1 cellular context compared by ENCODE assay signal in genomic region chr10:30554443-30554831, GRCh38.
TF ChIP-seq lines count a peak whose summit lies in the region.

No MANE protein-coding gene starts in this region.

TF ChIP-seq in IMR-90, 13 proteins besides CTCF, POLR2A, EP300 and RAD21:
- TF ChIP-seq, protein P1, sequence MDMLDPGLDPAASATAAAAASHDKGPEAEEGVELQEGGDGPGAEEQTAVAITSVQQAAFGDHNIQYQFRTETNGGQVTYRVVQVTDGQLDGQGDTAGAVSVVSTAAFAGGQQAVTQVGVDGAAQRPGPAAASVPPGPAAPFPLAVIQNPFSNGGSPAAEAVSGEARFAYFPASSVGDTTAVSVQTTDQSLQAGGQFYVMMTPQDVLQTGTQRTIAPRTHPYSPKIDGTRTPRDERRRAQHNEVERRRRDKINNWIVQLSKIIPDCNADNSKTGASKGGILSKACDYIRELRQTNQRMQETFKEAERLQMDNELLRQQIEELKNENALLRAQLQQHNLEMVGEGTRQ (IDR thresholded peaks at IDR 0.05; ENCODE audit: low read depth, low read length): no peak
- TF ChIP-seq SMC3 (IDR thresholded peaks at IDR 0.05; ENCODE audit: low read depth, low read length): no peak
- no peak for TF ChIP-seq BHLHE40 (IDR thresholded peaks at IDR 0.05; ENCODE audit: low read depth, low read length)
- no peak for TF ChIP-seq MAZ (IDR thresholded peaks at IDR 0.05; ENCODE audit: borderline replicate concordance, low read depth, low read length)
- TF ChIP-seq MAFK (IDR thresholded peaks at IDR 0.05; ENCODE audit: low read depth, low read length): no peak
- TF ChIP-seq RCOR1 (IDR thresholded peaks at IDR 0.05; ENCODE audit: insufficient replicate concordance, low read length): no peak
TF ChIP-seq in IMR-90: peak in this region for 0.
